In genomic region chr2:99935662-99936061, GRCh38 we compare ENCODE assay signal across 1 cellular context.
TF ChIP-seq lines count a peak whose summit lies in the region.

No MANE protein-coding gene starts in this region.

TF ChIP-seq in HepG2, 621 proteins besides CTCF, POLR2A, EP300 and RAD21:
- TF ChIP-seq ZNF512B (CRISPR knock-in tag; IDR thresholded peaks at IDR 0.05; ENCODE audit: borderline replicate concordance) (no peak), ZNF382 (CRISPR knock-in tag; IDR thresholded peaks at IDR 0.05; ENCODE audit: borderline replicate concordance) (no peak), SMARCC2 (IDR thresholded peaks at IDR 0.05) (no peak), ZBTB37 (CRISPR knock-in tag; IDR thresholded peaks at IDR 0.05) (no peak), TARDBP (CRISPR knock-in tag; IDR thresholded peaks at IDR 0.05) (no peak), ATAD3A (CRISPR knock-in tag; IDR thresholded peaks at IDR 0.05) (no peak), IRF1 (CRISPR knock-in tag; IDR thresholded peaks at IDR 0.05; ENCODE audit: low read depth) (no peak), MLLT10 (CRISPR knock-in tag; IDR thresholded peaks at IDR 0.05) (no peak), CC2D1A (CRISPR knock-in tag; IDR thresholded peaks at IDR 0.05) (no peak), ATF7-NPFF (CRISPR knock-in tag; IDR thresholded peaks at IDR 0.05; ENCODE audit: low read depth) (no peak), SATB2 (CRISPR knock-in tag; IDR thresholded peaks at IDR 0.05) (no peak), ZSCAN22 (CRISPR knock-in tag; IDR thresholded peaks at IDR 0.05) (no peak), NR2F6 (IDR thresholded peaks at IDR 0.05) (no peak), NR2F6 (CRISPR knock-in tag; IDR thresholded peaks at IDR 0.05) (no peak)
